In genomic region chr15:77186518-77187095, GRCh38 we compare ENCODE assay signal across 8 cellular contexts.
DNase-seq lines count a peak whose midpoint lies in the region; ATAC-seq and TF ChIP-seq lines count a peak whose summit lies in the region.

No MANE protein-coding gene starts in this region.

- POLR2A ChIA-PET in PC-9 (lab: Charles Lee; ENCODE audit: unreplicated experiment): interaction anchor here (0.6 kb wide), 1 partner anchor 42 kb away, joined by 4 read pairs; no protein-coding TSS in a partner anchor

- CTCF ChIA-PET in activated naive CD4-positive, alpha-beta T cell treated with anti-CD3 and anti-CD28 coated beads, Interleukin-2, amount 10 ng/mL, durations not matched to agents 7 days and 5 days (lab: Charles Lee): interaction anchor here (0.5 to 12.3 kb wide), 14 partner anchors 12 to 377 kb away, joined by 3 to 151 read pairs (median 4); no protein-coding TSS in a partner anchor
- CTCF ChIA-PET in PC-9 (lab: Charles Lee): interaction anchor here (0.8 kb wide), 1 partner anchor 447 kb away, joined by 3 read pairs; no protein-coding TSS in a partner anchor

- DNase-seq in activated naive CD4-positive, alpha-beta T cell treated with anti-CD3 and anti-CD28 coated beads, Interleukin-2, amount 10 ng/mL, durations not matched to agents 7 days and 5 days: peak; percentile 29
- DNase-seq in activated naive CD4-positive, alpha-beta T cell treated with anti-CD3 and anti-CD28 coated beads, Interleukin-2, amount 50 U/mL, for 16 hours: no peak
- DNase-seq in PC-9 (no peak), endothelial cell (ENCODE audit: low spot score) (no peak), NCI-H146 (lab: John Stamatoyannopoulos, UW) (no peak)
- DNase-seq in NK-92 treated with Interleukin-12 subunit alpha and Interleukin-12 subunit beta, amount 100 ng/mL, for 24 hours (lab: John Stamatoyannopoulos, UW): no peak

- H3K79me2 ChIP-seq in PC-9 (ENCODE audit: low read depth): no peaks in the 10 kb centered on the region

- H3F3A ChIP-seq in PC-9 (ENCODE audit: insufficient read depth, low read depth): no peaks in the 10 kb centered on the region

- TF ChIP-seq CTCF in PC-9 (conservative IDR thresholded peaks at IDR 0.05) (peak; percentile 66), endothelial cell (IDR thresholded peaks at IDR 0.05; ENCODE audit: unreplicated experiment) (peak; percentile 20), nephron (IDR thresholded peaks at IDR 0.05; ENCODE audit: unreplicated experiment in 3 of 3) (peak; percentile 57 to 65 (median 64))

- no peaks in the 10 kb centered on the region for H3K4me1 ChIP-seq in PC-9 (replicated peaks; ENCODE audit: insufficient read depth)

- intact Hi-C loops in PC-9 (cut with micrococcal nuclease; ENCODE audit: unreplicated experiment): no loop called here

- BruUV-seq in PC-9 (replicated peaks; lab: Mats Ljungman, UMichigan): no TSS peak

- no peak overlapping the region for H3K27ac Mint-ChIP-seq in activated naive CD4-positive, alpha-beta T cell treated with anti-CD3 and anti-CD28 coated beads, Interleukin-2, amount 10 ng/mL, durations not matched to agents 7 days and 5 days
- H3K27ac Mint-ChIP-seq in endothelial cell (ENCODE audit: unreplicated experiment) (peak overlapping the region; percentile 98), nephron (peak overlapping the region; percentile 48 to 70 (median 49))

- peaks cover 46% of the 10 kb centered on the region for H3K4me1 Mint-ChIP-seq in activated naive CD4-positive, alpha-beta T cell treated with anti-CD3 and anti-CD28 coated beads, Interleukin-2, amount 10 ng/mL, durations not matched to agents 7 days and 5 days
- peaks cover 62% of the 10 kb centered on the region for H3K4me1 Mint-ChIP-seq in endothelial cell (ENCODE audit: unreplicated experiment)
- H3K4me1 Mint-ChIP-seq in nephron: peaks cover 19% of the 10 kb centered on the region

- H3K27ac ChIP-seq in PC-9: no peak overlapping the region

- H3K9me2 ChIP-seq in PC-9 (ENCODE audit: insufficient read depth): no peaks in the 10 kb centered on the region

- H3K27me3 ChIP-seq in PC-9 (ENCODE audit: insufficient read depth, low read depth): no peaks in the 10 kb centered on the region

- no peak for ATAC-seq in HG02759 (IDR thresholded peaks at IDR 0.05; ENCODE audit: unreplicated experiment)

- no peaks in the 10 kb centered on the region for H3K9me3 Mint-ChIP-seq in activated naive CD4-positive, alpha-beta T cell treated with anti-CD3 and anti-CD28 coated beads, Interleukin-2, amount 10 ng/mL, durations not matched to agents 7 days and 5 days
- H3K9me3 Mint-ChIP-seq in endothelial cell (ENCODE audit: unreplicated experiment): no peaks in the 10 kb centered on the region
- H3K9me3 Mint-ChIP-seq in nephron: no peaks in the 10 kb centered on the region

- H3K4me2 ChIP-seq in PC-9: no peak overlapping the region

- H3K36me3 ChIP-seq in PC-9 (ENCODE audit: low read depth): no peaks in the 10 kb centered on the region

- H3K9me3 ChIP-seq in PC-9 (ENCODE audit: insufficient read depth, low read depth): no peaks in the 10 kb centered on the region

- no peaks in the 10 kb centered on the region for H3K36me3 Mint-ChIP-seq in activated naive CD4-positive, alpha-beta T cell treated with anti-CD3 and anti-CD28 coated beads, Interleukin-2, amount 10 ng/mL, durations not matched to agents 7 days and 5 days
- H3K36me3 Mint-ChIP-seq in endothelial cell (ENCODE audit: low read depth, unreplicated experiment) (no peaks in the 10 kb centered on the region), nephron (ENCODE audit: low read depth) (no peaks in the 10 kb centered on the region)

- H3K4me3 ChIP-seq in PC-9: no peak overlapping the region

- no peak overlapping the region for H2AFZ ChIP-seq in PC-9

- no peaks in the 10 kb centered on the region for H4K20me1 ChIP-seq in PC-9 (ENCODE audit: insufficient read depth)

- H3K4me3 Mint-ChIP-seq in activated naive CD4-positive, alpha-beta T cell treated with anti-CD3 and anti-CD28 coated beads, Interleukin-2, amount 10 ng/mL, durations not matched to agents 7 days and 5 days: no peak overlapping the region
- H3K4me3 Mint-ChIP-seq in endothelial cell (ENCODE audit: unreplicated experiment) (no peak overlapping the region), nephron (no peak overlapping the region)

- H3K27me3 Mint-ChIP-seq in activated naive CD4-positive, alpha-beta T cell treated with anti-CD3 and anti-CD28 coated beads, Interleukin-2, amount 10 ng/mL, durations not matched to agents 7 days and 5 days: no peaks in the 10 kb centered on the region
- H3K27me3 Mint-ChIP-seq in endothelial cell (ENCODE audit: unreplicated experiment) (no peaks in the 10 kb centered on the region), nephron (ENCODE audit: low read depth) (no peaks in the 10 kb centered on the region)
